Comparison of ENCODE assay signal across 1 cellular context in the genomic region with DNA sequence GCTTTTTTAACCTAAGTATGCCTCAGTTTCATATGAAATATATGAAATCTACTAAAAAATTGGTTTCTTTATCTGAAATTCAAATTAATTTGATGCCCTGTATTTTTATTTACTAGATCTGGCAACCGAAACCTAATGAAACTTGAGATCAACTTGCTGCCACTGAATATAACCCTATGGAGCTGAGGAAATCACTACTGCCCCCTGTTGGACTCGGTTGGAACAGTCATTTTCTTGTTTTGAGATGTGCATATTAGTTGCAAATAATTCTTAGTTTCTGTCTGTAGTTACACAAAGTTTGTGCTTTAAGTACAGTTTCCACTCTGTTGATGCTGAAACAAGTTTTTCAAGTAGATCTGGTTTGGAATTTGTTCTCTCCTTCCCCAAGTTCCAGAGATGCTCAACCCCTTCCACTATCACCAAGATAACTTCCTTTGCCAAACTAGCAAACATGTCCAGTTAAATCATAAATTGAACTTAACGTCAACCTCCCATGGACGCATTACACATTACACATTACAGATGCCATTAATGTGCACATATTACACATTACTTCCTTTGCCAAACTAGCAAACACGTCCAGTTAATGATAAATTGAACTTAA.
TF ChIP-seq lines count a peak whose summit lies in the region.

No MANE protein-coding gene starts in this region.

TF ChIP-seq in GM12878, 131 proteins besides CTCF, POLR2A, EP300 and RAD21:
- TF ChIP-seq, protein P1, sequence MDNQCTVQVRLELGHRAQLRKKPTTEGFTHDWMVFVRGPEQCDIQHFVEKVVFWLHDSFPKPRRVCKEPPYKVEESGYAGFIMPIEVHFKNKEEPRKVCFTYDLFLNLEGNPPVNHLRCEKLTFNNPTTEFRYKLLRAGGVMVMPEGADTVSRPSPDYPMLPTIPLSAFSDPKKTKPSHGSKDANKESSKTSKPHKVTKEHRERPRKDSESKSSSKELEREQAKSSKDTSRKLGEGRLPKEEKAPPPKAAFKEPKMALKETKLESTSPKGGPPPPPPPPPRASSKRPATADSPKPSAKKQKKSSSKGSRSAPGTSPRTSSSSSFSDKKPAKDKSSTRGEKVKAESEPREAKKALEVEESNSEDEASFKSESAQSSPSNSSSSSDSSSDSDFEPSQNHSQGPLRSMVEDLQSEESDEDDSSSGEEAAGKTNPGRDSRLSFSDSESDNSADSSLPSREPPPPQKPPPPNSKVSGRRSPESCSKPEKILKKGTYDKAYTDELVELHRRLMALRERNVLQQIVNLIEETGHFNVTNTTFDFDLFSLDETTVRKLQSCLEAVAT (IDR thresholded peaks at IDR 0.05) = no peak
- TF ChIP-seq SMC3 (IDR thresholded peaks at IDR 0.05; ENCODE audit: borderline replicate concordance, low read length) = peak; percentile 61; the same call in 1 of the 2 replicates
- TF ChIP-seq STAT1 (conservative IDR thresholded peaks at IDR 0.05) = no peak
